In the genomic region with DNA sequence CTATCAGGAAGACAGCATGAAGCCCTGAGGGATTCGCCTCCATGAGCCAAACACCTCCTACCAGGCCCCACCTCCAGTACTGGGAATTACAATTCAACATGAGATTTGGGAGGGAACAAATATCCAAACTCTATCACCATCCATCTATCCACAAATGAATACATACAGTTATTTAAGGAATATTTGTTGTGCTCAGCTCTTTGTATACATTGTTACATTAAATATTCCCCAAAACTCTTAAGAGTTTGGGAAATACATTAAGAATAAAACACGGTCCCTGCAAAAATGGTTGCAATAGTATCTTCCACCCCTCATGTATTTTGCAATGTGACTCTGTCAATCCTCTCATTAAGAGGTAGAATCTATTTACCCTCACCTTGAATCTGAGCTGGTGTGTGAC, we compare ENCODE assay signal across 34 cellular contexts.
"Had no signal": no experiment of that assay in that cellular context is flagged by ENCODE, and none has a peak within 500 bp of the region (broad histone marks: within the 10 kb centered on the region; RNA-seq: fewer than 3 reads in every experiment).

No MANE protein-coding gene starts in this region.

- DNase-seq: Karpas-422, Kasumi-1, MG63, MM.1S, MV-4-11, NCI-H1048, NCI-H1092, NCI-H1092 treated with DMSO at 0.1 percent for 48 hours, NCI-H1105, NCI-H1105 treated with DMSO at 0.1 percent for 48 hours, NCI-H1417, NCI-H1417 treated with DMSO at 0.1 percent for 48 hours, NCI-H1436, NCI-H1436 treated with DMSO at 0.1 percent for 48 hours, NCI-H146, NCI-H1694, NCI-H1694 treated with DMSO at 0.1 percent for 48 hours, NCI-H187, NCI-H187 treated with DMSO at 0.1 percent for 48 hours, NCI-H1930, NCI-H2029, NCI-H2029 treated with DMSO at 0.1 percent for 48 hours, NCI-H2081, NCI-H2081 treated with DMSO at 0.1 percent for 48 hours, NCI-H2107, NCI-H2171, NCI-H2171 treated with DMSO at 0.1 percent for 48 hours, NCI-H2227 treated with DMSO at 0.1 percent for 48 hours, NCI-H226, NCI-H345, NCI-H446, NCI-H446 treated with DMSO at 0.1 percent for 48 hours, NCI-H510A, NCI-H510A treated with DMSO at 0.1 percent for 48 hours had no signal

- H3K4me3 ChIP-seq: MG63 had no signal

- H3K36me3 ChIP-seq: MG63 had no signal

- H3K27me3 ChIP-seq: MG63 had no signal
